ENCODE assay signal across 8 cellular contexts in the genomic region with DNA sequence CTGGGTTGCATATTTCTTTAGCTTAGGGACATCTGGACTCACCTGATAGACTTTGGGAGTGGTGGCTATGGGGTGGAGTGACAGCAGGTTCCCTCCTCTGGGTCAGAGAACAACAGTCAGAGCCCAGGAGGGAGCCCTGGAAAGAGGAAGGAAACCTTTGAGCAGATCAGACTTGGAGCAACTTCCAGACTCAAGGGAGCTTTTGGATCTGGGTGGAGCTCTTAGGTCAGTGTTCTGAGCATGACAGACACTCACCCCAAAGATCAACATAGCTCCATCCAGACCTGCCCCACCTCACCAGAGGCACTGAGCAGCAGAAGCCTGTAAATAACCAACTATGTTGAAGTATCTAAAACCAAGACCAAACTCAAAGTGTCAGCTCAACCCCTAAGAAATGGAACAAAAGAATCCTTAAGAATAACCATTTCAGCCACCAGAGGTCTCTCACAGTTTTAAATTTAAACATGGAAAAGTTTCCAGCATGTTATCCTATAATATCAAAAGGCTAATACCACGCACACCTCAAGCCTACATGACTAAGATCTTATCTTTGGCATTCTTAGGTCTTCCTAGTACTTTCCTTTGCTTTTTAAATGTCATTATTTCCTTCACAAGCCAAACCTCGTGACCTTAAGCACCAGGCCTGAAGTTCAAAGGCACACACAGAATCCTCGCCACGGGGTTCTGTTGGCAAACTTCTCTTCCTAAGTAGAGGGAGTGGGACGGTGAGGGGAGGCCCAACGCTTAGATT. TPM values are rescaled to one million over a fixed set of nuclear protein-coding genes. Genes with fewer than 3 reads are reported as not detected.
DNase-seq lines count a peak whose midpoint lies in the region; ATAC-seq, FAIRE-seq and TF ChIP-seq lines count a peak whose summit lies in the region.

No MANE protein-coding gene starts in this region.

- no peaks in the 10 kb centered on the region for H3K9me3 ChIP-seq in keratinocyte (ENCODE audit: control insufficient read depth, low read depth, low read length)

- no peak for ATAC-seq in GM18519 (IDR thresholded peaks at IDR 0.05; ENCODE audit: low FRiP score, unreplicated experiment)

- peaks cover 20% of the 10 kb centered on the region for H3K4me1 ChIP-seq in keratinocyte (ENCODE audit: control insufficient read depth, extremely low read depth, insufficient read depth, low read length)

- H3K9ac ChIP-seq in keratinocyte (ENCODE audit: control insufficient read depth, extremely low read depth, insufficient read depth, low read length) = no peak overlapping the region

- no peak overlapping the region for H2AFZ ChIP-seq in keratinocyte (ENCODE audit: control insufficient read depth, low read length)

- H3K4me3 ChIP-seq in keratinocyte (ENCODE audit: control insufficient read depth in 2 of 3, extremely low read depth in 1 of 3, insufficient read depth in 2 of 3, low read depth in 1 of 3, low read length in 3 of 3) = no peak overlapping the region

- peaks cover 7 to 13% of the 10 kb centered on the region in 2 experiments for H3K36me3 ChIP-seq in keratinocyte (ENCODE audit: control insufficient read depth in 2 of 2, extremely low read depth in 1 of 2, insufficient read depth in 2 of 2, low read length in 2 of 2)

- DNase-seq in HT-29 (ENCODE audit: low spot score) = peak; percentile 76
- peak; percentile 66 for DNase-seq in amniotic epithelial cell (ENCODE audit: low read depth)
- no peak for DNase-seq in keratinocyte (ENCODE audit: low read depth, low spot score)
- DNase-seq in substantia nigra (lab: John Stamatoyannopoulos, UW) = peak in 1 of 49 donors; percentile 15
- no peak for DNase-seq in NCI-H82 treated with DMSO at 0.1 percent for 48 hours (lab: John Stamatoyannopoulos, UW; ENCODE audit: unreplicated experiment)
- no peak for DNase-seq in frontal cortex (ENCODE audit: low spot score in 2 of 2)
- DNase-seq in NCI-H82 (lab: John Stamatoyannopoulos, UW) = no peak

- TF ChIP-seq CTCF in keratinocyte (optimal IDR thresholded peaks at IDR 0.05 in 1 of 3, IDR thresholded peaks at IDR 0.05 in 1 of 3, conservative IDR thresholded peaks at IDR 0.05 in 1 of 3; ENCODE audit: extremely low read depth in 1 of 3, insufficient read depth in 2 of 3, low read length in 3 of 3) = peak in 2 of 3 experiments; percentile 17 to 32

- H3K9me1 ChIP-seq in keratinocyte (ENCODE audit: control insufficient read depth, extremely low read depth, insufficient read depth, low read length) = peaks cover under 1% of the 10 kb centered on the region

- FAIRE-seq in keratinocyte (lab: Jason Lieb, UNC) (peak; percentile 61), frontal cortex (lab: Jason Lieb, UNC) (no peak)

- H3K4me2 ChIP-seq in keratinocyte (ENCODE audit: control insufficient read depth, extremely low read depth, insufficient read depth, low read depth, low read length) = no peak overlapping the region

- H3K27me3 ChIP-seq in keratinocyte (ENCODE audit: control insufficient read depth, extremely low read depth, insufficient read depth, low read length) = no peaks in the 10 kb centered on the region

- H4K20me1 ChIP-seq in keratinocyte (ENCODE audit: control insufficient read depth, extremely low read depth, insufficient read depth, low read length) = peaks cover 4% of the 10 kb centered on the region

- H3K27ac ChIP-seq in keratinocyte (ENCODE audit: control insufficient read depth, insufficient read depth, low read length) = no peak overlapping the region
- peak overlapping the region; percentile 72 for H3K27ac ChIP-seq in substantia nigra (ENCODE audit: low read depth, low read length, poor library complexity, severe bottlenecking)

- H3K79me2 ChIP-seq in keratinocyte (ENCODE audit: control insufficient read depth, insufficient read depth, low read length) = peaks cover 11% of the 10 kb centered on the region

- dilution Hi-C loops in keratinocyte (cut with MboI; ENCODE audit: extremely low pct_ligation_motif_present, low sequenced_read_pairs) = no loop called here

RNA-seq across cellular contexts. Expression of gene UMPS, which starts 56.4 kb away (rescaled TPM):
- total RNA-seq in HT-29 (2014; rRNA removed; shearing (Covaris generic)) = 57.3 and 70.2 TPM in 2 replicates
- polyA plus RNA-seq in keratinocyte = 43.2 to 53.7 TPM (median 51.7 TPM) in 3 replicates
- 55.3 TPM for polyA plus RNA-seq in keratinocyte (2011; ENCODE audit: low read depth)
- polyA plus RNA-seq in keratinocyte (2011; cell fraction: cytosol; rRNA removed) = 25.8 and 35.3 TPM in 2 replicates
- polyA plus RNA-seq in keratinocyte (2011; cell fraction: nucleus; rRNA removed) = 40.5 and 52.5 TPM in 2 replicates
- 21.1 and 30.6 TPM in 2 replicates for polyA plus RNA-seq in keratinocyte (2012; ENCODE audit: low replicate concordance)
- polyA minus RNA-seq in keratinocyte = 30.4 to 61.2 TPM (median 43.1 TPM) in 3 replicates
- 89.2 TPM for polyA minus RNA-seq in keratinocyte (2011; cell fraction: cytosol; rRNA and poly(A)+ RNA removed)
- polyA minus RNA-seq in keratinocyte (2011; cell fraction: nucleus; rRNA and poly(A)+ RNA removed) = 16.4 and 29.3 TPM in 2 replicates
- total RNA-seq in frontal cortex = 54.2 TPM

Comparison
In these comparisons a context has a peak if more than half of its experiments do, and no peak if none do; other contexts are left out.
1. DNase-seq: peak in HT-29 (single experiment) and amniotic epithelial cell (single experiment); none in keratinocyte (single experiment), NCI-H82 treated with DMSO at 0.1 percent for 48 hours (single experiment), frontal cortex (0 of 2) and NCI-H82 (single experiment).